Comparison of ENCODE assay signal across 30 cellular contexts in genomic region chr1:175045097-175045496, GRCh38. TPM values are rescaled to one million over a fixed set of nuclear protein-coding genes. Genes with fewer than 3 reads are reported as not detected.
"Had no signal": no experiment of that assay in that cellular context is flagged by ENCODE, and none has a peak within 500 bp of the region (broad histone marks: within the 10 kb centered on the region; RNA-seq: fewer than 3 reads in every experiment).

No MANE protein-coding gene starts in this region.

- H3K36me3 Mint-ChIP-seq: naive thymus-derived CD4-positive, alpha-beta T cell had no signal

- H3K9me3 ChIP-seq: colonic mucosa, esophagus squamous epithelium, gastrocnemius medialis, heart right ventricle, left lung, lower lobe of right lung had no signal

- H3K4me1 ChIP-seq: colonic mucosa, esophagus squamous epithelium, gastrocnemius medialis, heart right ventricle, left lung, lower lobe of right lung had no signal

- DNase-seq: colonic mucosa; cortex of kidney; effector CD8-positive, alpha-beta T cell; effector memory CD8-positive, alpha-beta T cell; endodermal cell; erythroblast; esophagus squamous epithelium; foreskin fibroblast; foreskin melanocyte; gastrocnemius medialis; glutamatergic neuron; head of caudate nucleus; heart right ventricle; hippocampal formation; left cardiac atrium; left ventricle myocardium superior; lower lobe of right lung; mesenchymal stem cell; midbrain; naive thymus-derived CD4-positive, alpha-beta T cell had no signal

- H3K36me3 ChIP-seq: colonic mucosa, esophagus squamous epithelium, gastrocnemius medialis, heart right ventricle, left lung, lower lobe of right lung had no signal

- H3K27me3 Mint-ChIP-seq: dendritic cell treated with granulocyte-macrophage colony-stimulating factor and Interleukin-4, amounts not matched to agents 40 ng/mL and 50 ng/mL, for 4 days had no signal

- H3K4me3 Mint-ChIP-seq: dendritic cell treated with granulocyte-macrophage colony-stimulating factor and Interleukin-4, amounts not matched to agents 40 ng/mL and 50 ng/mL, for 4 days; effector memory CD8-positive, alpha-beta T cell; endodermal cell; naive thymus-derived CD4-positive, alpha-beta T cell had no signal

- H3K27me3 ChIP-seq: colonic mucosa, left lung had no signal

- H3K4me1 Mint-ChIP-seq: endodermal cell had no signal

- FAIRE-seq: endometrium, islet of Langerhans, keratinocyte had no signal

- H3K4me3 ChIP-seq: colonic mucosa, esophagus squamous epithelium, gastrocnemius medialis, heart right ventricle, left lung, lower lobe of right lung had no signal

- H3K9me3 Mint-ChIP-seq: effector memory CD8-positive, alpha-beta T cell; endodermal cell; naive thymus-derived CD4-positive, alpha-beta T cell had no signal

- H3K27ac ChIP-seq: colonic mucosa, epithelial cell of prostate, esophagus squamous epithelium, gastrocnemius medialis, heart right ventricle, left lung, lower lobe of right lung had no signal

- H3K27ac Mint-ChIP-seq: dendritic cell treated with granulocyte-macrophage colony-stimulating factor and Interleukin-4, amounts not matched to agents 40 ng/mL and 50 ng/mL, for 4 days; effector memory CD8-positive, alpha-beta T cell; endodermal cell; naive thymus-derived CD4-positive, alpha-beta T cell had no signal

RNA-seq across cellular contexts. Expression of gene TNN, which starts 22.5 kb away (rescaled TPM):
- total RNA-seq: esophagus mucosa; kidney epithelial cell; lung microvascular endothelial cell; mononuclear cell; naive thymus-derived CD4-positive, alpha-beta T cell had no signal
- polyA plus RNA-seq: keratinocyte; naive thymus-derived CD4-positive, alpha-beta T cell had no signal
